Comparison of ENCODE assay signal across 9 cellular contexts in the genomic region with DNA sequence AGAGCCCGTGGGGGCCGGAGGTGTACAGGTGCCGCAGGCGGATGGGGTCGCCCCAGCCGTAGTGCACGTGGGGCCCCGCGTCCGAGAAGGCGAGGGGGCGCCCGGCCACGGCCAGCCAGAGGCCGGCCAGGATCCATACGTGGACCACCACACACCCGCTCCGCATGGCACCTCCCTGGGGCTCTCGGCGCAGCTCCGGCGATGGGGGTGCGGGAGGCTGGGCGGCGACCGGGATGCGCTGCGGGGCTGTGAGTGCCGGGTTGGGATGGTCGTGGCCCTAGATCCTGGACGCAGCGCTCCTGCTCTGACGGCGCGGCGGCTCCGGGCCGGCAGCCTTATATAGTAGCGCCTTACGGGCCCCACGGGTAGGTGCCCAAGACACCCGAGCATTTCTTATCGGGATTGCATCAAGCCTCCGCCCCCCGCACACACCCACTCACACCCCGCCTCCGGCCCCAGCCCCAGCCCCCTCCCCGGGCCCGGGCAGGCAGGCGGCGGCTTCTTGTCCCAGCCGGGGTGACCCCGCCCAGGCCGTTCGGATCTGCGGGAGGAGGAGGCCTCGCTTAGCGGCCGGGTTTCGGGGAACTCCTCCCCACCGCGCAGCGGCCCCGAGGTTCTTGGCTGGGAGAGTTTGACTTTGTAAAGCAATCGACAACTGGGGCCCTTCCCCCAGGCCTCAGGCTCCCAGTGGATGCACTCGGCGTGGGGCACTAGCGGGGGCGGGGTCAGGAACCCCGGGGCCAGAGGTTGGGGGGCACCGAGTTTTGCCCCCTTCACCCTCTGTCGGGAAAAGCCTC. TPM values are rescaled to one million over a fixed set of nuclear protein-coding genes. Genes with fewer than 3 reads are reported as not detected.
DNase-seq lines count a peak whose midpoint lies in the region; ATAC-seq lines count a peak whose summit lies in the region.
"Had no signal": no experiment of that assay in that cellular context is flagged by ENCODE, and none has a peak within 500 bp of the region (broad histone marks: within the 10 kb centered on the region; RNA-seq: fewer than 3 reads in every experiment).

A gene with protein sequence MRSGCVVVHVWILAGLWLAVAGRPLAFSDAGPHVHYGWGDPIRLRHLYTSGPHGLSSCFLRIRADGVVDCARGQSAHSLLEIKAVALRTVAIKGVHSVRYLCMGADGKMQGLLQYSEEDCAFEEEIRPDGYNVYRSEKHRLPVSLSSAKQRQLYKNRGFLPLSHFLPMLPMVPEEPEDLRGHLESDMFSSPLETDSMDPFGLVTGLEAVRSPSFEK (minus strand): TSS at position 312 of the 797 bp plus-strand sequence. CDS start 146 bp downstream, at position 166.

- WGBS in ectodermal cell, 2 experiments = 1% methylated on average over 72 of the region's 72 CpGs

- H3K36me3 ChIP-seq in ectodermal cell (ENCODE audit: control insufficient read depth, insufficient read depth, low read length) (no peaks in the 10 kb centered on the region), neuron (ENCODE audit: insufficient read depth, low read length) (no peaks in the 10 kb centered on the region)

- ATAC-seq in GM19035 (IDR thresholded peaks at IDR 0.05; ENCODE audit: unreplicated experiment) = no peak

- H3K9me3 ChIP-seq in ectodermal cell (ENCODE audit: control insufficient read depth, low read length) (no peaks in the 10 kb centered on the region), neuron (ENCODE audit: low read length) (no peaks in the 10 kb centered on the region)

- H3K4me1 ChIP-seq in ectodermal cell (ENCODE audit: control insufficient read depth, insufficient read depth, low read length) (peaks cover 28% of the 10 kb centered on the region), neuron (ENCODE audit: insufficient read depth, low read length) (peaks cover 34% of the 10 kb centered on the region)

- no peak within 1 kb of the TSS for H3K27ac ChIP-seq in ectodermal cell (ENCODE audit: insufficient read depth, low read depth, low read length, poor library complexity, severe bottlenecking)
- H3K27ac ChIP-seq: 22Rv1 had no signal

- peaks cover 68% of the 10 kb centered on the region for H3K27me3 ChIP-seq in ectodermal cell (ENCODE audit: control insufficient read depth, insufficient read depth, low read length, poor library complexity, severe bottlenecking)
- peaks cover 55% of the 10 kb centered on the region for H3K27me3 ChIP-seq in neuron (ENCODE audit: insufficient read depth, low read length)

- H3K4me3 ChIP-seq in ectodermal cell (ENCODE audit: insufficient read depth, low read depth, low read length) = peak within 1 kb of the TSS; percentile 38
- peak within 1 kb of the TSS; percentile 21 for H3K4me3 ChIP-seq in neuron (ENCODE audit: low read length)

- DNase-seq in DMS 273 (lab: John Stamatoyannopoulos, UW; ENCODE audit: unreplicated experiment) (peak; percentile 43), DMS 273 treated with DMSO at 0.1 percent for 48 hours (lab: John Stamatoyannopoulos, UW) (no peak), HuH-7.5 (ENCODE audit: low spot score) (peak; percentile 97), NCI-H2081 (lab: John Stamatoyannopoulos, UW) (no peak), LoVo (ENCODE audit: low spot score) (no peak)

- no peak within 1 kb of the TSS for H2AFZ ChIP-seq in neuron (ENCODE audit: low read depth, low read length)

RNA-seq across cellular contexts. Expression of the gene that starts here (rescaled TPM):
- polyA plus RNA-seq in ectodermal cell (2013, experiment 1 of 4) = 1.4 TPM
- 1.5 TPM for polyA plus RNA-seq in ectodermal cell (2013, experiment 2 of 4)
- polyA plus RNA-seq in ectodermal cell (2013, experiment 3 of 4) = 1.3 TPM
- polyA plus RNA-seq in ectodermal cell (2013, experiment 4 of 4) = 1.2 TPM

Comparison
In these comparisons a context has a peak if more than half of its experiments do, and no peak if none do; other contexts are left out.
1. DNase-seq: peak in DMS 273 (single experiment) and HuH-7.5 (single experiment); none in DMS 273 treated with DMSO at 0.1 percent for 48 hours (single experiment), NCI-H2081 (0 of 2) and LoVo (single experiment).